In genomic region chr17:7843536-7844291, GRCh38 we compare ENCODE assay signal across 1 cellular context.
TF ChIP-seq lines count a peak whose summit lies in the region.

No MANE protein-coding gene starts in this region.

TF ChIP-seq in SK-N-SH, 30 proteins besides CTCF, POLR2A, EP300 and RAD21 (continued from another document):
- no peak for TF ChIP-seq IRF3 (IDR thresholded peaks at IDR 0.05; ENCODE audit: low read depth, low read length)
- TF ChIP-seq TAF1 (IDR thresholded peaks at IDR 0.05; ENCODE audit: borderline replicate concordance, low read depth, low read length): no peak
- no peak for TF ChIP-seq TCF12 (IDR thresholded peaks at IDR 0.05)
- no peak for TF ChIP-seq RFX5 (IDR thresholded peaks at IDR 0.05; ENCODE audit: low read length)
- TF ChIP-seq MAX (IDR thresholded peaks at IDR 0.05; ENCODE audit: low read depth): peak; percentile 77
- no peak for TF ChIP-seq REST (IDR thresholded peaks at IDR 0.05; ENCODE audit: low read depth, low read length)
- TF ChIP-seq JUND (IDR thresholded peaks at IDR 0.05): no peak
- TF ChIP-seq PBX3 (IDR thresholded peaks at IDR 0.05): no peak
- no peak for TF ChIP-seq USF2 (IDR thresholded peaks at IDR 0.05; ENCODE audit: borderline replicate concordance, low read depth, low read length)
- TF ChIP-seq SIN3A (IDR thresholded peaks at IDR 0.05; ENCODE audit: borderline replicate concordance, low read depth, low read length): peak; percentile 13; the same call in 1 of the 2 replicates
- no peak for TF ChIP-seq ZBTB33 (IDR thresholded peaks at IDR 0.05; ENCODE audit: borderline replicate concordance, low read depth)
- TF ChIP-seq FOXM1 (IDR thresholded peaks at IDR 0.05; ENCODE audit: low read depth): no peak
TF ChIP-seq in SK-N-SH: peak in this region for 4.
